In genomic region chr1:47967868-47968267, GRCh38 we compare ENCODE assay signal across 31 cellular contexts. TPM values are rescaled to one million over a fixed set of nuclear protein-coding genes. Genes with fewer than 3 reads are reported as not detected.
"Had no signal": no experiment of that assay in that cellular context is flagged by ENCODE, and none has a peak within 500 bp of the region (broad histone marks: within the 10 kb centered on the region; RNA-seq: fewer than 3 reads in every experiment).

No MANE protein-coding gene starts in this region.

- H3K9ac ChIP-seq: neural progenitor cell, parathyroid adenoma had no signal

- H3K27me3 Mint-ChIP-seq: progenitor cell of endocrine pancreas; stimulated activated naive CD8-positive, alpha-beta T cell treated with anti-CD3 and anti-CD28 coated beads, Interleukin-15, amount 100 ng/mL, for 72 hours had no signal

- DNase-seq: naive thymus-derived CD4-positive, alpha-beta T cell; natural killer cell; occipital lobe; ovary; posterior cingulate gyrus; psoas muscle; right cardiac atrium; spleen; stimulated activated CD4-positive, alpha-beta T cell treated with anti-CD3 and anti-CD28 coated beads, Interleukin-12 subunit alpha, Interleukin-12 subunit beta, amount 100 ng/mL, for 4 hours; stimulated activated CD4-positive, alpha-beta T cell treated with anti-CD3 and anti-CD28 coated beads, Interleukin-1b, Interleukin-23, amount 100 ng/mL, for 48 hours; stimulated activated CD4-positive, alpha-beta T cell treated with anti-CD3 and anti-CD28 coated beads, Interleukin-4, amount 100 ng/mL, for 1 hour; stimulated activated CD4-positive, alpha-beta T cell treated with anti-CD3 and anti-CD28 coated beads, Interleukin-4, amount 100 ng/mL, for 4 hours; stimulated activated CD8-positive, alpha-beta memory T cell treated with anti-CD3 and anti-CD28 coated beads, Interleukin-4, amount 100 ng/mL, for 48 hours; stimulated activated naive CD4-positive, alpha-beta T cell; stimulated activated naive CD8-positive, alpha-beta T cell treated with anti-CD3 and anti-CD28 coated beads, Interleukin-15, amount 100 ng/mL, for 72 hours; stimulated activated naive CD8-positive, alpha-beta T cell treated with anti-CD3 and anti-CD28 coated beads, Interleukin-15, Interleukin-2, amounts not matched to agents 100 U/mL and 50 U/mL, for 24 hours; substantia nigra; testis; trophoblast cell; upper lobe of left lung had no signal

- FAIRE-seq: urothelium cell line had no signal

- H3K79me2 ChIP-seq: parathyroid adenoma had no signal

- H3K9me3 ChIP-seq: ovary, psoas muscle, spleen, suprapubic skin, testis, tibial nerve, upper lobe of left lung, vagina had no signal

- ATAC-seq: naive thymus-derived CD4-positive, alpha-beta T cell; natural killer cell; psoas muscle; right cardiac atrium; sciatic nerve; stimulated activated memory B cell treated with anti-CD40 and anti-IgM and Interleukin-4, amounts not matched to agents 10 μg/mL and 1 μg/mL and 100 μg/mL, for 72 hours; stimulated activated naive CD8-positive, alpha-beta T cell treated with anti-CD3 and anti-CD28 coated beads, Interleukin-15, amount 100 ng/mL, for 72 hours; stimulated activated naive CD8-positive, alpha-beta T cell treated with anti-CD3 and anti-CD28 coated beads, Interleukin-15, Interleukin-2, amounts not matched to agents 100 U/mL and 50 U/mL, for 24 hours had no signal

- H3K27me3 ChIP-seq: neural progenitor cell, ovary, spleen, suprapubic skin, testis, tibial nerve, upper lobe of left lung, vagina had no signal

- H3K4me3 Mint-ChIP-seq: naive thymus-derived CD4-positive, alpha-beta T cell; natural killer cell; neural progenitor cell; stimulated activated memory B cell treated with anti-CD40 and anti-IgM and Interleukin-4, amounts not matched to agents 10 μg/mL and 1 μg/mL and 100 μg/mL, for 72 hours; stimulated activated naive CD8-positive, alpha-beta T cell treated with anti-CD3 and anti-CD28 coated beads, Interleukin-15, amount 100 ng/mL, for 72 hours had no signal

- H3K27ac ChIP-seq: neural progenitor cell, ovary, parathyroid adenoma, psoas muscle, skin epidermis, spleen, suprapubic skin, testis, tibial nerve, upper lobe of left lung, vagina had no signal

- H3K27ac Mint-ChIP-seq: naive thymus-derived CD4-positive, alpha-beta T cell; natural killer cell; neural progenitor cell; progenitor cell of endocrine pancreas; stimulated activated memory B cell treated with anti-CD40 and anti-IgM and Interleukin-4, amounts not matched to agents 10 μg/mL and 1 μg/mL and 100 μg/mL, for 72 hours; stimulated activated naive CD8-positive, alpha-beta T cell treated with anti-CD3 and anti-CD28 coated beads, Interleukin-15, amount 100 ng/mL, for 72 hours had no signal

- H3K4me2 ChIP-seq: neural progenitor cell, smooth muscle cell had no signal

- H3K36me3 Mint-ChIP-seq: naive thymus-derived CD4-positive, alpha-beta T cell; natural killer cell; neural progenitor cell; stimulated activated memory B cell treated with anti-CD40 and anti-IgM and Interleukin-4, amounts not matched to agents 10 μg/mL and 1 μg/mL and 100 μg/mL, for 72 hours had no signal

- H3K4me1 Mint-ChIP-seq: naive thymus-derived CD4-positive, alpha-beta T cell; natural killer cell; stimulated activated memory B cell treated with anti-CD40 and anti-IgM and Interleukin-4, amounts not matched to agents 10 μg/mL and 1 μg/mL and 100 μg/mL, for 72 hours; stimulated activated naive CD8-positive, alpha-beta T cell treated with anti-CD3 and anti-CD28 coated beads, Interleukin-15, amount 100 ng/mL, for 72 hours had no signal

- H3K4me3 ChIP-seq: neural progenitor cell, ovary, psoas muscle, skin epidermis, smooth muscle cell, spleen, suprapubic skin, testis, tibial nerve, upper lobe of left lung, vagina had no signal

- H2AFZ ChIP-seq: neural progenitor cell, parathyroid adenoma had no signal

- H3K36me3 ChIP-seq: neural progenitor cell, ovary, spleen, suprapubic skin, tibial nerve, upper lobe of left lung, vagina had no signal

- H3K9me3 Mint-ChIP-seq: naive thymus-derived CD4-positive, alpha-beta T cell; natural killer cell; neural progenitor cell; stimulated activated memory B cell treated with anti-CD40 and anti-IgM and Interleukin-4, amounts not matched to agents 10 μg/mL and 1 μg/mL and 100 μg/mL, for 72 hours; stimulated activated naive CD8-positive, alpha-beta T cell treated with anti-CD3 and anti-CD28 coated beads, Interleukin-15, amount 100 ng/mL, for 72 hours had no signal

- H3K4me1 ChIP-seq: neural progenitor cell, parathyroid adenoma, spleen, upper lobe of left lung had no signal

RNA-seq across cellular contexts. Expression of gene TRABD2B, which starts 29.3 kb away (rescaled TPM):
- total RNA-seq: naive thymus-derived CD4-positive, alpha-beta T cell; natural killer cell had no signal
- polyA plus RNA-seq: naive thymus-derived CD4-positive, alpha-beta T cell had no signal
